29 cellular contexts compared by ENCODE assay signal in genomic region chr5:9905661-9906060, GRCh38.
"Had no signal": no experiment of that assay in that cellular context is flagged by ENCODE, and none has a peak within 500 bp of the region (broad histone marks: within the 10 kb centered on the region; RNA-seq: fewer than 3 reads in every experiment).

No MANE protein-coding gene starts in this region.

- ATAC-seq: activated CD4-positive, alpha-beta T cell treated with anti-CD3 and anti-CD28 coated beads for 36 hours; activated CD8-positive, alpha-beta memory T cell treated with anti-CD3 and anti-CD28 coated beads, Interleukin-2, amount 10 ng/mL, durations not matched to agents 7 days and 5 days; activated CD8-positive, alpha-beta T cell treated with anti-CD3 and anti-CD28 coated beads, Interleukin-2, amount 10 ng/mL, durations not matched to agents 7 days and 5 days; body of pancreas; esophagus mucosa; gastroesophageal sphincter; heart right ventricle had no signal

- H3K4me3 ChIP-seq: body of pancreas, breast epithelium, cardiac muscle cell, coronary artery, dorsolateral prefrontal cortex, gastroesophageal sphincter, heart right ventricle had no signal

- H3K36me3 ChIP-seq: breast epithelium, cardiac muscle cell, gastroesophageal sphincter, heart right ventricle had no signal

- H3K27ac ChIP-seq: body of pancreas, breast epithelium, cardiac muscle cell, coronary artery, dorsolateral prefrontal cortex, gastroesophageal sphincter, heart right ventricle had no signal

- DNase-seq: activated CD4-positive, alpha-beta memory T cell treated with anti-CD3 and anti-CD28 coated beads for 36 hours; activated CD4-positive, alpha-beta T cell treated with anti-CD3 and anti-CD28 coated beads for 36 hours; activated CD4-positive, alpha-beta T cell treated with anti-CD3 and anti-CD28 coated beads, Interleukin-2, amount 10 ng/mL, durations not matched to agents 24 days and 14 days; activated CD4-positive, CD25-positive, alpha-beta regulatory T cell; activated CD4-positive, CD25-positive, alpha-beta regulatory T cell treated with anti-CD3 and anti-CD28 coated beads, Interleukin-2, amount 50 U/mL, for 72 hours; activated CD8-positive, alpha-beta memory T cell treated with anti-CD3 and anti-CD28 coated beads, Interleukin-2, amount 10 ng/mL, durations not matched to agents 7 days and 5 days; activated CD8-positive, alpha-beta memory T cell treated with anti-CD3 and anti-CD28 coated beads, Interleukin-2, amount 50 U/mL, for 4 hours; activated CD8-positive, alpha-beta T cell treated with anti-CD3 and anti-CD28 coated beads, Interleukin-2, amount 10 ng/mL, durations not matched to agents 7 days and 5 days; activated effector memory CD4-positive, alpha-beta T cell treated with anti-CD3 and anti-CD28 coated beads, Interleukin-2, amount 50 U/mL, for 16 hours; activated naive CD4-positive, alpha-beta T cell treated with anti-CD3 and anti-CD28 coated beads for 36 hours; activated naive CD8-positive, alpha-beta T cell treated with anti-CD3 and anti-CD28 coated beads, Interleukin-2, amount 10 ng/mL, durations not matched to agents 7 days and 5 days; activated T-cell treated with anti-CD3 and anti-CD28 coated beads, Interleukin-2, amount 50 U/mL, for 1 hour; activated T-cell treated with anti-CD3 and anti-CD28 coated beads, Interleukin-2, amount 50 U/mL, for 48 hours; amniotic stem cell; anterior cingulate cortex; body of pancreas; central memory CD4-positive, alpha-beta T cell; cerebellar nuclear complex; dorsolateral prefrontal cortex; effector memory CD4-positive, alpha-beta T cell; endodermal cell; foreskin melanocyte; heart right ventricle; T-helper 2 cell had no signal

- H3K9me3 ChIP-seq: body of pancreas had no signal

- H3K4me1 ChIP-seq: body of pancreas, breast epithelium, gastroesophageal sphincter, heart right ventricle had no signal

- H3K27me3 ChIP-seq: body of pancreas, breast epithelium, cardiac muscle cell, dorsolateral prefrontal cortex, gastroesophageal sphincter, heart right ventricle had no signal
